10 cellular contexts compared by ENCODE assay signal in genomic region chr10:15461353-15462108, GRCh38.
DNase-seq lines count a peak whose midpoint lies in the region; ATAC-seq, FAIRE-seq and TF ChIP-seq lines count a peak whose summit lies in the region.
"Had no signal": no experiment of that assay in that cellular context is flagged by ENCODE, and none has a peak within 500 bp of the region (broad histone marks: within the 10 kb centered on the region; RNA-seq: fewer than 3 reads in every experiment).

No MANE protein-coding gene starts in this region.

- no peak overlapping the region for H3K18ac ChIP-seq in neuronal stem cell (ENCODE audit: low read length)

- no peak overlapping the region for H3K4me2 ChIP-seq in neuronal stem cell (ENCODE audit: insufficient read depth, low read length, poor library complexity, severe bottlenecking)

- intact Hi-C loops in esophagus muscularis mucosa (cut with DNase I) (no loop called here), pancreas (cut with DNase I) (no loop called here)

- no peak for TF ChIP-seq POLR2A in esophagus muscularis mucosa (IDR thresholded peaks at IDR 0.05; ENCODE audit: low read depth)

- H3K36me3 ChIP-seq in esophagus muscularis mucosa: no peaks in the 10 kb centered on the region
- H3K36me3 ChIP-seq in pancreas: no peaks in the 10 kb centered on the region
- no peaks in the 10 kb centered on the region for H3K36me3 ChIP-seq in neuronal stem cell (replicated peaks in 1 of 2; ENCODE audit: control insufficient read depth in 2 of 2, insufficient read depth in 2 of 2, low read length in 2 of 2)

- H2BK5ac ChIP-seq in neuronal stem cell (ENCODE audit: low read length): no peak overlapping the region

- WGBS in esophagus muscularis mucosa: 65% methylated on average over 8 of the region's 9 CpGs
- WGBS in pancreas, 2 donors: 41 to 50% methylated on average over 9 of the region's 9 CpGs
- no CpG with 5 or more reads among the region's 9 CpGs for WGBS in neuronal stem cell (ENCODE audit: extremely low coverage in 2 of 2, insufficient read length in 2 of 2, insufficient replicate concordance in 1 of 2), 2 donors

- no peak overlapping the region for H3K9ac ChIP-seq in neuronal stem cell (ENCODE audit: low read depth, low read length, poor library complexity)

- no peak overlapping the region for H3K14ac ChIP-seq in neuronal stem cell (ENCODE audit: low read length)

- H2AFZ ChIP-seq in neuronal stem cell (ENCODE audit: low read length): no peak overlapping the region

- H3K27ac ChIP-seq in esophagus muscularis mucosa (replicated peaks in 1 of 4) (no peak overlapping the region), pancreas (no peak overlapping the region), neuronal stem cell (replicated peaks; ENCODE audit: low read length) (no peak overlapping the region)

- no peak overlapping the region for H3K4ac ChIP-seq in neuronal stem cell (ENCODE audit: low read length)

- no peak overlapping the region for H4K8ac ChIP-seq in neuronal stem cell (ENCODE audit: low read depth, low read length)

- ATAC-seq in pancreas (peak in 3 of 4 donors; percentile 20 to 63 (median 34)), HG03378 (IDR thresholded peaks at IDR 0.05; ENCODE audit: unreplicated experiment) (no peak), HG02610 (IDR thresholded peaks at IDR 0.05; ENCODE audit: unreplicated experiment) (no peak)
- ATAC-seq: activated T-cell treated with anti-CD3 and anti-CD28 coated beads, Interleukin-2, amount 50 U/mL, for 72 hours had no signal

- no peak overlapping the region for H3K23ac ChIP-seq in neuronal stem cell (ENCODE audit: low read depth, low read length, poor library complexity)

- H3K27me3 ChIP-seq in esophagus muscularis mucosa (peaks cover 0 to 4% (median 0%) of the 10 kb centered on the region in 4 donors), pancreas (peaks cover 0 to 9% (median 0%) of the 10 kb centered on the region in 4 donors), neuronal stem cell (ENCODE audit: control insufficient read depth in 3 of 3, insufficient read depth in 3 of 3, low read depth in 1 of 3, low read length in 3 of 3) (no peaks in the 10 kb centered on the region)

- no peak for FAIRE-seq in pancreas (lab: Jason Lieb, UNC)

- H2BK15ac ChIP-seq in neuronal stem cell (ENCODE audit: low read length): no peak overlapping the region

- TF ChIP-seq CTCF in esophagus muscularis mucosa (IDR thresholded peaks at IDR 0.05) (peak in 2 of 3 experiments; percentile 13 to 17), pancreas (IDR thresholded peaks at IDR 0.05) (no peak)

- no peaks in the 10 kb centered on the region for H3K79me1 ChIP-seq in neuronal stem cell (ENCODE audit: low read depth, low read length)

- DNase-seq in EH (ENCODE audit: low read depth): peak; percentile 99
- DNase-seq in OCI-M1 (lab: John Stamatoyannopoulos, UW): peak; percentile 65
- no peak for DNase-seq in esophagus muscularis mucosa (ENCODE audit: extremely low spot score)
- peak in 1 of 6 donors; percentile 17 for DNase-seq in pancreas
- DNase-seq in neuronal stem cell (ENCODE audit: low spot score): no peak
- DNase-seq in NCI-H1105 treated with DMSO at 0.1 percent for 48 hours (lab: John Stamatoyannopoulos, UW): no peak
- DNase-seq: activated T-cell treated with anti-CD3 and anti-CD28 coated beads, Interleukin-2, amount 50 U/mL, for 72 hours; stimulated activated CD4-positive, alpha-beta T cell treated with anti-CD3 and anti-CD28 coated beads, Interleukin-15, amount 100 ng/mL, for 24 hours had no signal

- H2AK5ac ChIP-seq in neuronal stem cell (ENCODE audit: low read depth, low read length): no peak overlapping the region

- H2BK120ac ChIP-seq in neuronal stem cell (ENCODE audit: low read depth, low read length): no peak overlapping the region

- H3K9me3 ChIP-seq in esophagus muscularis mucosa (peaks cover 0 to 9% (median 3%) of the 10 kb centered on the region in 4 donors), pancreas (no peaks in the 10 kb centered on the region), neuronal stem cell (replicated peaks in 1 of 2; ENCODE audit: control insufficient read depth in 2 of 2, insufficient read depth in 1 of 2, low read depth in 1 of 2, low read length in 2 of 2) (no peaks in the 10 kb centered on the region)

- H3K4me3 ChIP-seq in esophagus muscularis mucosa: no peak overlapping the region
- no peak overlapping the region for H3K4me3 ChIP-seq in pancreas
- H3K4me3 ChIP-seq in neuronal stem cell (ENCODE audit: low read length in 2 of 2): no peak overlapping the region

- H3K4me1 ChIP-seq in esophagus muscularis mucosa (peaks cover 0 to 5% (median 0%) of the 10 kb centered on the region in 4 donors), pancreas (no peaks in the 10 kb centered on the region), neuronal stem cell (ENCODE audit: control insufficient read depth in 2 of 2, insufficient read depth in 1 of 2, low read depth in 1 of 2, low read length in 2 of 2) (peaks cover 0 to 3% of the 10 kb centered on the region in 2 donors)

- no peak for TF ChIP-seq EP300 in esophagus muscularis mucosa (IDR thresholded peaks at IDR 0.05)

- H2BK12ac ChIP-seq in neuronal stem cell (ENCODE audit: low read length): no peak overlapping the region

- H4K91ac ChIP-seq in neuronal stem cell (ENCODE audit: low read depth, low read length, poor library complexity): no peak overlapping the region

Comparison
In these comparisons a context has a peak if more than half of its experiments do, and no peak if none do; other contexts are left out.
1. DNase-seq: peak in EH (single experiment) and OCI-M1 (single experiment); none in esophagus muscularis mucosa (single experiment), neuronal stem cell (single experiment) and NCI-H1105 treated with DMSO at 0.1 percent for 48 hours (single experiment).
2. CTCF ChIP-seq: peak in esophagus muscularis mucosa (2 of 3); none in pancreas (0 of 4).
3. ATAC-seq: peak in pancreas (3 of 4); none in HG03378 (single experiment) and HG02610 (single experiment).